16 cellular contexts compared by ENCODE assay signal in the genomic region with DNA sequence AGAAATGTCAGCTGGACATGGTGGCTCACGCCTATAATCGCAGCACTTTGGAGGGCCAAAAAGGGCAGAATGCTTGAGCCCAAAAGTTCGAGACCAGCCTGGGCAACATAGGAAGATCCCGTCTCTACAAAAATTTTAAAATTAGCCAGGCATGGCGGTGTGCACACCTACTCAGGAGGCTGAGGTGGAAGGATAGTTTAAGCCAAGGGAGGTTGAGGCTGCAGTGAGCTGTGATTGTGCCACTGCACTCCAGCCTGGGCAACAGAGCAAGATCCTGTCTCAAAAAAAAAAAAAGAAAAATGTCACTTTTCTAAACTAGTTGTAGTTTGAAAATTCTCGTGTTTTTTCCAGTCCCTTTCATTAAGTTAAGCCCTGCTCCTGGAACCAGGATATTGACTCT. TPM values are rescaled to one million over a fixed set of nuclear protein-coding genes. Genes with fewer than 3 reads are reported as not detected.
DNase-seq lines count a peak whose midpoint lies in the region; ATAC-seq and TF ChIP-seq lines count a peak whose summit lies in the region.
"Had no signal": no experiment of that assay in that cellular context is flagged by ENCODE, and none has a peak within 500 bp of the region (broad histone marks: within the 10 kb centered on the region; RNA-seq: fewer than 3 reads in every experiment).

No MANE protein-coding gene starts in this region.

- no peak for TF ChIP-seq EP300 in transverse colon (IDR thresholded peaks at IDR 0.05; ENCODE audit: low read depth)

- POLR2A ChIA-PET in WTC11 (lab: Charles Lee), result no interaction called here

- WGBS in transverse colon (ENCODE audit: low coverage in 1 of 2), 2 donors, result 86 to 100% methylated on average over 2 to 6 of the region's 6 CpGs

- no peaks in the 10 kb centered on the region for H3K36me3 Mint-ChIP-seq in WTC11

- no peak for TF ChIP-seq POLR2A in transverse colon (IDR thresholded peaks at IDR 0.05)

- ATAC-seq in left cardiac atrium (no peak), WTC11 (no peak)
- ATAC-seq: Panc1 had no signal

- H3K4me3 Mint-ChIP-seq in WTC11, result no peak overlapping the region

- H3K4me1 Mint-ChIP-seq in WTC11, result peaks cover 33% of the 10 kb centered on the region

- TF ChIP-seq CTCF in WTC11 (IDR thresholded peaks at IDR 0.05) (no peak), transverse colon (IDR thresholded peaks at IDR 0.05) (no peak), GM20000 (IDR thresholded peaks at IDR 0.05; ENCODE audit: extremely low read depth, missing control alignments) (no peak)

- no peaks in the 10 kb centered on the region for H3K9me3 Mint-ChIP-seq in WTC11

- in situ Hi-C loops in transverse colon (cut with MboI; ENCODE audit: low pct_ligation_motif_present in 1 of 4, low pct_unique_long_range_greater_than_20kb in 1 of 4, low sequenced_read_pairs in 3 of 4), result no loop called here

- peaks cover 15% of the 10 kb centered on the region for H3K4me1 ChIP-seq in mucosa of stomach (ENCODE audit: control insufficient read depth, insufficient read depth, low read length)
- peaks cover 21 to 85% (median 42%) of the 10 kb centered on the region in 4 donors for H3K4me1 ChIP-seq in transverse colon

- H3K27me3 ChIP-seq in mucosa of stomach (ENCODE audit: control insufficient read depth, insufficient read depth, low read length), result no peaks in the 10 kb centered on the region
- no peaks in the 10 kb centered on the region for H3K27me3 ChIP-seq in transverse colon

- H3K9ac ChIP-seq in mucosa of stomach (ENCODE audit: low read length), result peak overlapping the region; percentile 49

- peak overlapping the region; percentile 64 for H3K27ac Mint-ChIP-seq in WTC11

- peak; percentile 7 for DNase-seq in cardiac septum (ENCODE audit: low spot score)
- DNase-seq in left cardiac atrium, result no peak
- DNase-seq in WTC11 (ENCODE audit: low spot score), result no peak
- no peak for DNase-seq in transverse colon
- no peak for DNase-seq in GM20000 (ENCODE audit: low spot score)
- DNase-seq in substantia nigra (lab: John Stamatoyannopoulos, UW), result no peak
- no peak for DNase-seq in GM03348 (ENCODE audit: low spot score)
- DNase-seq: KBM-7, NCI-H1048, NCI-H146, NCI-H2081 treated with DMSO at 0.1 percent for 48 hours, NCI-H226, NCI-H526 treated with DMSO at 0.1 percent for 48 hours, SHP77 had no signal

- no peaks in the 10 kb centered on the region for H3K27me3 Mint-ChIP-seq in WTC11 (ENCODE audit: low read depth)

- H3K9me3 ChIP-seq in mucosa of stomach (ENCODE audit: control insufficient read depth, low read length) (no peaks in the 10 kb centered on the region), transverse colon (no peaks in the 10 kb centered on the region)

- CTCF ChIA-PET in WTC11 (lab: Charles Lee), result interaction anchor here (0.6 kb wide), 1 partner anchor 30 kb away, joined by 3 read pairs; no protein-coding TSS in a partner anchor

- H3K36me3 ChIP-seq in mucosa of stomach (ENCODE audit: control insufficient read depth, insufficient read depth, low read length) (no peaks in the 10 kb centered on the region), transverse colon (no peaks in the 10 kb centered on the region)

- H3K27ac ChIP-seq in transverse colon (peak overlapping the region; percentile 78 to 89 (median 86)), substantia nigra (ENCODE audit: low read depth, low read length, poor library complexity, severe bottlenecking) (no peak overlapping the region)

- intact Hi-C loops in cardiac septum (cut with DNase I), result no loop called here
- intact Hi-C loops in left cardiac atrium (cut with DNase I), result no loop called here
- intact Hi-C loops in transverse colon (cut with DNase I; ENCODE audit: low total_unique reads), result no loop called here

- H3K4me3 ChIP-seq in mucosa of stomach (ENCODE audit: low read length) (no peak overlapping the region), transverse colon (peak overlapping the region in 1 of 4 donors; percentile 18)

TF ChIP-seq in WTC11, 78 proteins besides CTCF, POLR2A, EP300 and RAD21:
- TF ChIP-seq, protein P1, sequence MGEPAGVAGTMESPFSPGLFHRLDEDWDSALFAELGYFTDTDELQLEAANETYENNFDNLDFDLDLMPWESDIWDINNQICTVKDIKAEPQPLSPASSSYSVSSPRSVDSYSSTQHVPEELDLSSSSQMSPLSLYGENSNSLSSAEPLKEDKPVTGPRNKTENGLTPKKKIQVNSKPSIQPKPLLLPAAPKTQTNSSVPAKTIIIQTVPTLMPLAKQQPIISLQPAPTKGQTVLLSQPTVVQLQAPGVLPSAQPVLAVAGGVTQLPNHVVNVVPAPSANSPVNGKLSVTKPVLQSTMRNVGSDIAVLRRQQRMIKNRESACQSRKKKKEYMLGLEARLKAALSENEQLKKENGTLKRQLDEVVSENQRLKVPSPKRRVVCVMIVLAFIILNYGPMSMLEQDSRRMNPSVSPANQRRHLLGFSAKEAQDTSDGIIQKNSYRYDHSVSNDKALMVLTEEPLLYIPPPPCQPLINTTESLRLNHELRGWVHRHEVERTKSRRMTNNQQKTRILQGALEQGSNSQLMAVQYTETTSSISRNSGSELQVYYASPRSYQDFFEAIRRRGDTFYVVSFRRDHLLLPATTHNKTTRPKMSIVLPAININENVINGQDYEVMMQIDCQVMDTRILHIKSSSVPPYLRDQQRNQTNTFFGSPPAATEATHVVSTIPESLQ (CRISPR knock-in tag; IDR thresholded peaks at IDR 0.05), result no peak
- peak; percentile 78 for TF ChIP-seq ZNF121 (CRISPR knock-in tag; IDR thresholded peaks at IDR 0.05)
TF ChIP-seq in WTC11: peak in this region for 1.

RNA-seq across cellular contexts. Expression of a gene that starts 9.1 kb away (rescaled TPM):
- 59.1 TPM for total RNA-seq in cardiac septum
- 10 to 100 TPM; 62.5 to 64.1 TPM for total RNA-seq in left cardiac atrium
- total RNA-seq in WTC11 (2021), result 119 to 128 TPM (median 124 TPM) in 3 replicates
- 100 to 1,000 TPM; 118 to 191 (median 143) TPM for total RNA-seq in transverse colon
